ENCODE assay signal across 1 cellular context in genomic region chr4:128958194-128958593, GRCh38.
TF ChIP-seq lines count a peak whose summit lies in the region.

No MANE protein-coding gene starts in this region.

TF ChIP-seq in HepG2, 621 proteins besides CTCF, POLR2A, EP300 and RAD21 (continued from another document and continues in another):
- peak; percentile 61; the same call in 1 of the 2 replicates for TF ChIP-seq ZNF281 (CRISPR knock-in tag; IDR thresholded peaks at IDR 0.05; ENCODE audit: borderline replicate concordance)
- TF ChIP-seq AHDC1 (CRISPR knock-in tag; IDR thresholded peaks at IDR 0.05; ENCODE audit: borderline replicate concordance): peak; percentile 76; the same call in 1 of the 2 replicates
- no peak for TF ChIP-seq RFXAP (CRISPR knock-in tag; IDR thresholded peaks at IDR 0.05; ENCODE audit: borderline replicate concordance)
- TF ChIP-seq SP140L (CRISPR knock-in tag; IDR thresholded peaks at IDR 0.05; ENCODE audit: borderline replicate concordance): no peak
- TF ChIP-seq NR2F2 (IDR thresholded peaks at IDR 0.05; ENCODE audit: borderline replicate concordance, low read depth): 0 out of 2 replicates have a peak, but pooled peaks have one; percentile 51
- TF ChIP-seq ARID3A (IDR thresholded peaks at IDR 0.05; ENCODE audit: low read depth, low read length): 0 out of 2 replicates have a peak, but pooled peaks have one; percentile 18
- peak; percentile 31; the same call in 1 of the 2 replicates for TF ChIP-seq ZNF205 (CRISPR knock-in tag; IDR thresholded peaks at IDR 0.05)
- TF ChIP-seq ZNF441 (CRISPR knock-in tag; IDR thresholded peaks at IDR 0.05; ENCODE audit: borderline replicate concordance): no peak
- TF ChIP-seq SRY (CRISPR knock-in tag; IDR thresholded peaks at IDR 0.05): no peak
- TF ChIP-seq FOXJ3 (CRISPR knock-in tag; IDR thresholded peaks at IDR 0.05; ENCODE audit: borderline replicate concordance): peak; percentile 60; the same call in 1 of the 2 replicates
- peak; percentile 73 for TF ChIP-seq FOXA3 (CRISPR knock-in tag; IDR thresholded peaks at IDR 0.05)
- no peak for TF ChIP-seq ZHX1 (CRISPR knock-in tag; IDR thresholded peaks at IDR 0.05; ENCODE audit: low read depth)
- peak; percentile 87 for TF ChIP-seq BCL6 (CRISPR knock-in tag; IDR thresholded peaks at IDR 0.05)
- peak; percentile 26 for TF ChIP-seq SKI (IDR thresholded peaks at IDR 0.05; ENCODE audit: partially characterized antibody)
- peak; percentile 86; the same call in 1 of the 2 replicates for TF ChIP-seq ZSCAN5A (CRISPR knock-in tag; IDR thresholded peaks at IDR 0.05; ENCODE audit: borderline replicate concordance)
- TF ChIP-seq REPIN1 (CRISPR knock-in tag; IDR thresholded peaks at IDR 0.05; ENCODE audit: borderline replicate concordance, low read depth): peak; percentile 40; the same call in 1 of the 2 replicates
- TF ChIP-seq TFAP4 (IDR thresholded peaks at IDR 0.05; ENCODE audit: borderline replicate concordance, low read depth): peak; percentile 80
- TF ChIP-seq KDM5B (CRISPR knock-in tag; IDR thresholded peaks at IDR 0.05; ENCODE audit: borderline replicate concordance): no peak
- TF ChIP-seq ZNF703 (CRISPR knock-in tag; IDR thresholded peaks at IDR 0.05; ENCODE audit: borderline replicate concordance): no peak
- TF ChIP-seq SIX4 (CRISPR knock-in tag; IDR thresholded peaks at IDR 0.05): peak; percentile 52; the same call in 1 of the 2 replicates
- TF ChIP-seq ARID2 (CRISPR knock-in tag; IDR thresholded peaks at IDR 0.05; ENCODE audit: borderline replicate concordance): 0 out of 2 replicates have a peak, but pooled peaks have one; percentile 27
- no peak for TF ChIP-seq PRDM4 (CRISPR knock-in tag; IDR thresholded peaks at IDR 0.05; ENCODE audit: borderline replicate concordance)
- TF ChIP-seq PAXIP1 (CRISPR knock-in tag; conservative IDR thresholded peaks at IDR 0.05): peak; percentile 85
- TF ChIP-seq THAP7 (CRISPR knock-in tag; IDR thresholded peaks at IDR 0.05): no peak
- no peak for TF ChIP-seq KDM6A (CRISPR knock-in tag; IDR thresholded peaks at IDR 0.05; ENCODE audit: low read depth)
- no peak for TF ChIP-seq ZNF558 (CRISPR knock-in tag; IDR thresholded peaks at IDR 0.05; ENCODE audit: borderline replicate concordance)
- TF ChIP-seq REL (CRISPR knock-in tag; conservative IDR thresholded peaks at IDR 0.05): no peak
